In the genomic region with DNA sequence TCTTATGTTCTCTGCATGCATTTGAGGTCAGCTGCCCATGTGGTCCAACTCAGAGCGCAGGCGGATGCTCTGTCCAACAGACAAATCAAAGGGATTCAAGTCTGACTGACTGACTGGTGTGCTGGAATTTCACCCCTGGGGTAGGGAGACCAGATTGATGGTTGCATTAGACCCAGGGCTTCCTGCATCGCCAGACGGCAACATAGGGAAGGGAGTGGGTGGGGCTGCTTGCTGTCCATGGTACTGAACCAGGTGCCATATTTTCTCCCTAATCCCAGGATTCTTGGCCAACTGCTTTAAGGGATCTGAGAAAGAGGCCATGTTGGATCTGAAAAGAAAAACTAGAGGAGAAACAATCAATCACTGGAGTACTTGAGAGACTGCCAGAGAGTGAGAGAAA, we compare ENCODE assay signal across 15 cellular contexts.
DNase-seq lines count a peak whose midpoint lies in the region; ATAC-seq and TF ChIP-seq lines count a peak whose summit lies in the region.
"Had no signal": no experiment of that assay in that cellular context is flagged by ENCODE, and none has a peak within 500 bp of the region (broad histone marks: within the 10 kb centered on the region; RNA-seq: fewer than 3 reads in every experiment).

No MANE protein-coding gene starts in this region.

- H3K4me1 Mint-ChIP-seq in endothelial cell (ENCODE audit: unreplicated experiment) (no peaks in the 10 kb centered on the region), progenitor cell of endocrine pancreas (ENCODE audit: low read depth) (no peaks in the 10 kb centered on the region)

- H3K4me3 Mint-ChIP-seq in endothelial cell (ENCODE audit: unreplicated experiment), result no peak overlapping the region
- H3K4me3 Mint-ChIP-seq in progenitor cell of endocrine pancreas (ENCODE audit: low read depth), result no peak overlapping the region

- DNase-seq in GM03348 (ENCODE audit: low spot score), result peak; percentile 29
- DNase-seq in LHCN-M2 (ENCODE audit: low read depth), result peak; percentile 1
- peak; percentile 26 for DNase-seq in endothelial cell (ENCODE audit: low spot score)
- peak; percentile 20 for DNase-seq in progenitor cell of endocrine pancreas (ENCODE audit: low spot score, unreplicated experiment)
- DNase-seq in superior temporal gyrus (ENCODE audit: extremely low spot score), result no peak
- DNase-seq: C1 segment of cervical spinal cord, caudate nucleus, DMS53, GOT3, left lung, NCI-H526 treated with DMSO at 0.1 percent for 48 hours, RPMI8226, WERI-Rb-1 had no signal

- peaks cover 3% of the 10 kb centered on the region for H3K36me3 Mint-ChIP-seq in endothelial cell (ENCODE audit: low read depth, unreplicated experiment)
- no peaks in the 10 kb centered on the region for H3K36me3 Mint-ChIP-seq in progenitor cell of endocrine pancreas (ENCODE audit: insufficient read depth)

- TF ChIP-seq CTCF in endothelial cell (IDR thresholded peaks at IDR 0.05; ENCODE audit: unreplicated experiment) (no peak), progenitor cell of endocrine pancreas (IDR thresholded peaks at IDR 0.05; ENCODE audit: unreplicated experiment) (no peak)

- ATAC-seq in HG02759 (IDR thresholded peaks at IDR 0.05; ENCODE audit: unreplicated experiment), result no peak
- ATAC-seq in GM18858 (IDR thresholded peaks at IDR 0.05; ENCODE audit: unreplicated experiment), result no peak
- ATAC-seq: left lung had no signal

- H3K9me3 Mint-ChIP-seq in endothelial cell (ENCODE audit: unreplicated experiment) (no peaks in the 10 kb centered on the region), progenitor cell of endocrine pancreas (ENCODE audit: low read depth) (no peaks in the 10 kb centered on the region)

- H3K27ac Mint-ChIP-seq in endothelial cell (ENCODE audit: unreplicated experiment), result no peak overlapping the region
- H3K27ac Mint-ChIP-seq in progenitor cell of endocrine pancreas, result no peak overlapping the region

- H3K27me3 Mint-ChIP-seq in endothelial cell (ENCODE audit: unreplicated experiment), result no peaks in the 10 kb centered on the region
- no peaks in the 10 kb centered on the region for H3K27me3 Mint-ChIP-seq in progenitor cell of endocrine pancreas
